In the genomic region with DNA sequence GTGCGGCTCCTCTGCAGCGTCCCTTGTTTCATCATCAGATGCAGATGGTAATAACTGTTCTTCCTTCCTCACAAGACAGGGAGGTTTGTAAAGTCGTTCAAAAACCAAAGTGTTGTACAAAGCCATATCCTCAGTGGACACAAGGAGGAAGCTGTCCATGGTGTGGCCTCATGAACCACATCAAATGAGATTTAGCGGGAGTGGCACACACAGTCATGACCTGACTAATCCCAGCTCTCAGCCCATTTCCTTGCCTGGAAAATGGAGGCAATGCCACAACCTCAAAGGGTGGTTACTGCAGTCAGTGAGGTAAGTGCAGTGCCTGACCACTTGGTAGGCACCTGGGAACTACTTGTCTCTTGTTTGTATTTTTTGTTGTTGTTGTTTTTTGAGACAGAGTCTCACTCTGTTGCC, we compare ENCODE assay signal across 9 cellular contexts. TPM values are rescaled to one million over a fixed set of nuclear protein-coding genes. Genes with fewer than 3 reads are reported as not detected.
A peak's percentile ranks its signal among the peaks of the same experiment; 100 is the strongest.
DNase-seq lines count a peak whose midpoint lies in the region; ATAC-seq, FAIRE-seq and TF ChIP-seq lines count a peak whose summit lies in the region.
"Had no signal": no experiment of that assay in that cellular context is flagged by ENCODE, and none has a peak within 500 bp of the region (broad histone marks: within the 10 kb centered on the region; RNA-seq: fewer than 3 reads in every experiment).

No MANE protein-coding gene starts in this region.

- TF ChIP-seq CTCF in dorsolateral prefrontal cortex (IDR thresholded peaks at IDR 0.05 in 54 of 56, conservative IDR thresholded peaks at IDR 0.05 in 2 of 56; ENCODE audit: low read depth in 1 of 56, partially characterized antibody in 56 of 56): no peak

- peak overlapping the region; percentile 86 for H3K27ac Mint-ChIP-seq in activated CD8-positive, alpha-beta memory T cell treated with anti-CD3 and anti-CD28 coated beads, Interleukin-2, amount 10 ng/mL, durations not matched to agents 7 days and 5 days
- H3K27ac Mint-ChIP-seq in stimulated activated effector memory CD8-positive, alpha-beta T cell treated with anti-CD3 and anti-CD28 coated beads, Interleukin-12 subunit alpha, Interleukin-12 subunit beta, amount 100 ng/mL, for 72 hours: peak overlapping the region; percentile 94

- intact Hi-C loops in dorsolateral prefrontal cortex (cut with DNase I): loop anchor here (5.0 kb wide), 1 partner anchor 35 kb away; the partner anchor contains the start of genes MTX1 (in 2 of the 2) and THBS3 (in 2 of the 2)

- H3K4me3 Mint-ChIP-seq in activated CD8-positive, alpha-beta memory T cell treated with anti-CD3 and anti-CD28 coated beads, Interleukin-2, amount 10 ng/mL, durations not matched to agents 7 days and 5 days: peak overlapping the region; percentile 46
- peak overlapping the region; percentile 77 for H3K4me3 Mint-ChIP-seq in stimulated activated effector memory CD8-positive, alpha-beta T cell treated with anti-CD3 and anti-CD28 coated beads, Interleukin-12 subunit alpha, Interleukin-12 subunit beta, amount 100 ng/mL, for 72 hours

- peak overlapping the region in 4 of 59 donors; percentile 53 to 82 (median 64) for H3K4me3 ChIP-seq in dorsolateral prefrontal cortex
- no peak overlapping the region for H3K4me3 ChIP-seq in SJCRH30

- no peak for FAIRE-seq in RCC 7860 (lab: Jason Lieb, UNC)
- FAIRE-seq: GM18507 had no signal

- peaks cover 52% of the 10 kb centered on the region for H3K4me1 Mint-ChIP-seq in activated CD8-positive, alpha-beta memory T cell treated with anti-CD3 and anti-CD28 coated beads, Interleukin-2, amount 10 ng/mL, durations not matched to agents 7 days and 5 days
- H3K4me1 Mint-ChIP-seq in stimulated activated effector memory CD8-positive, alpha-beta T cell treated with anti-CD3 and anti-CD28 coated beads, Interleukin-12 subunit alpha, Interleukin-12 subunit beta, amount 100 ng/mL, for 72 hours: peaks cover 45% of the 10 kb centered on the region

- H3K27me3 ChIP-seq in dorsolateral prefrontal cortex: no peaks in the 10 kb centered on the region
- H3K27me3 ChIP-seq in SJCRH30: no peaks in the 10 kb centered on the region

- H3K27me3 Mint-ChIP-seq in activated CD8-positive, alpha-beta memory T cell treated with anti-CD3 and anti-CD28 coated beads, Interleukin-2, amount 10 ng/mL, durations not matched to agents 7 days and 5 days: peaks cover 3% of the 10 kb centered on the region

- no peaks in the 10 kb centered on the region for H3K9me3 ChIP-seq in SJCRH30 (replicated peaks)

- no peaks in the 10 kb centered on the region for H3K9me3 Mint-ChIP-seq in activated CD8-positive, alpha-beta memory T cell treated with anti-CD3 and anti-CD28 coated beads, Interleukin-2, amount 10 ng/mL, durations not matched to agents 7 days and 5 days (ENCODE audit: low read depth)
- H3K9me3 Mint-ChIP-seq in stimulated activated effector memory CD8-positive, alpha-beta T cell treated with anti-CD3 and anti-CD28 coated beads, Interleukin-12 subunit alpha, Interleukin-12 subunit beta, amount 100 ng/mL, for 72 hours: no peaks in the 10 kb centered on the region

- no peaks in the 10 kb centered on the region for H3K36me3 ChIP-seq in SJCRH30

- H3K27ac ChIP-seq in dorsolateral prefrontal cortex (peak overlapping the region in 55 of 59 donors; percentile 7 to 100 (median 74)), SJCRH30 (no peak overlapping the region)

- DNase-seq in activated CD8-positive, alpha-beta memory T cell treated with anti-CD3 and anti-CD28 coated beads, Interleukin-2, amount 10 ng/mL, durations not matched to agents 7 days and 5 days: no peak
- DNase-seq in activated CD8-positive, alpha-beta memory T cell treated with anti-CD3 and anti-CD28 coated beads, Interleukin-2, amount 50 U/mL, for 48 hours: no peak
- DNase-seq in RCC 7860 (ENCODE audit: low spot score): peak; percentile 7
- DNase-seq in dorsolateral prefrontal cortex: no peak
- no peak for DNase-seq in stimulated activated effector memory CD8-positive, alpha-beta T cell treated with anti-CD3 and anti-CD28 coated beads, Interleukin-12 subunit alpha, Interleukin-12 subunit beta, amount 100 ng/mL, for 72 hours (ENCODE audit: low spot score in 2 of 2)
- no peak for DNase-seq in SJCRH30
- no peak for DNase-seq in glomerular visceral epithelial cell (ENCODE audit: extremely low spot score)
- DNase-seq in retina: no peak

- peaks cover 14% of the 10 kb centered on the region for H3K36me3 Mint-ChIP-seq in activated CD8-positive, alpha-beta memory T cell treated with anti-CD3 and anti-CD28 coated beads, Interleukin-2, amount 10 ng/mL, durations not matched to agents 7 days and 5 days
- H3K36me3 Mint-ChIP-seq in stimulated activated effector memory CD8-positive, alpha-beta T cell treated with anti-CD3 and anti-CD28 coated beads, Interleukin-12 subunit alpha, Interleukin-12 subunit beta, amount 100 ng/mL, for 72 hours: peaks cover 54% of the 10 kb centered on the region

- H3K4me1 ChIP-seq in SJCRH30: peaks cover 9% of the 10 kb centered on the region; the same call in 1 of the 2 replicates

- CTCF ChIA-PET in activated CD8-positive, alpha-beta memory T cell treated with anti-CD3 and anti-CD28 coated beads, Interleukin-2, amount 10 ng/mL, durations not matched to agents 7 days and 5 days (lab: Charles Lee): interaction anchor here (0.6 to 6.5 kb wide), 9 partner anchors 9 to 1585 kb away, joined by 3 to 41 read pairs (median 5); partner anchors contain the start of genes KRTCAP2, MTX1, SCAMP3 and THBS3

- ATAC-seq in activated CD8-positive, alpha-beta memory T cell treated with anti-CD3 and anti-CD28 coated beads, Interleukin-2, amount 10 ng/mL, durations not matched to agents 7 days and 5 days: no peak
- ATAC-seq in stimulated activated effector memory CD8-positive, alpha-beta T cell treated with anti-CD3 and anti-CD28 coated beads, Interleukin-12 subunit alpha, Interleukin-12 subunit beta, amount 100 ng/mL, for 72 hours: no peak

RNA-seq across cellular contexts. Expression of gene ENTREP3, which starts 13.4 kb away (rescaled TPM):
- total RNA-seq in activated CD8-positive, alpha-beta memory T cell treated with anti-CD3 and anti-CD28 coated beads, Interleukin-2, amount 10 ng/mL, durations not matched to agents 7 days and 5 days: 10 to 100 TPM; 30.7 to 32.3 TPM
- 10 to 100 TPM; 28.2 to 75.1 (median 42.6) TPM for total RNA-seq in dorsolateral prefrontal cortex
- 12.1 and 12.7 TPM in 2 replicates for total RNA-seq in SJCRH30 (2014; rRNA removed; shearing (Covaris generic))

RNA-seq across cellular contexts. Expression of gene SCAMP3, which starts 20.3 kb away (rescaled TPM):
- total RNA-seq in activated CD8-positive, alpha-beta memory T cell treated with anti-CD3 and anti-CD28 coated beads, Interleukin-2, amount 10 ng/mL, durations not matched to agents 7 days and 5 days: 100 to 1,000 TPM in 1 of 2 experiments, 10 to 100 TPM in 1; 82.0 to 108 TPM
- 10 to 100 TPM; 40.4 to 73.3 (median 49.7) TPM for total RNA-seq in dorsolateral prefrontal cortex
- total RNA-seq in SJCRH30 (2014; rRNA removed; shearing (Covaris generic)): 42.1 and 43.4 TPM in 2 replicates

RNA-seq across cellular contexts. Expression of gene CLK2, which starts 31.4 kb away (rescaled TPM):
- 100 to 1,000 TPM in 1 of 2 experiments, 10 to 100 TPM in 1; 94.8 to 108 TPM for total RNA-seq in activated CD8-positive, alpha-beta memory T cell treated with anti-CD3 and anti-CD28 coated beads, Interleukin-2, amount 10 ng/mL, durations not matched to agents 7 days and 5 days
- 10 to 100 TPM; 24.7 to 58.5 (median 39.4) TPM for total RNA-seq in dorsolateral prefrontal cortex
- total RNA-seq in SJCRH30 (2014; rRNA removed; shearing (Covaris generic)): 29.7 and 43.1 TPM in 2 replicates

RNA-seq across cellular contexts. Expression of gene MTX1, which starts 33.4 kb away (rescaled TPM):
- 10 to 100 TPM; 39.0 to 48.6 TPM for total RNA-seq in activated CD8-positive, alpha-beta memory T cell treated with anti-CD3 and anti-CD28 coated beads, Interleukin-2, amount 10 ng/mL, durations not matched to agents 7 days and 5 days
- 10 to 100 TPM; 13.5 to 26.7 (median 20.0) TPM for total RNA-seq in dorsolateral prefrontal cortex
- total RNA-seq in SJCRH30 (2014; rRNA removed; shearing (Covaris generic)): 25.2 and 31.7 TPM in 2 replicates

RNA-seq across cellular contexts. Expression of gene THBS3, which starts 34.2 kb away (rescaled TPM):
- total RNA-seq in activated CD8-positive, alpha-beta memory T cell treated with anti-CD3 and anti-CD28 coated beads, Interleukin-2, amount 10 ng/mL, durations not matched to agents 7 days and 5 days: 10 to 100 TPM; 14.3 to 23.5 TPM
- 10 to 100 TPM; 10.2 to 41.2 (median 21.5) TPM for total RNA-seq in dorsolateral prefrontal cortex
- 4.1 and 4.5 TPM in 2 replicates for total RNA-seq in SJCRH30 (2014; rRNA removed; shearing (Covaris generic))
